ENCODE assay signal across 12 cellular contexts in genomic region chr3:121152573-121152972, GRCh38.
DNase-seq lines count a peak whose midpoint lies in the region; ATAC-seq, FAIRE-seq and TF ChIP-seq lines count a peak whose summit lies in the region.
"Had no signal": no experiment of that assay in that cellular context is flagged by ENCODE, and none has a peak within 500 bp of the region (broad histone marks: within the 10 kb centered on the region; RNA-seq: fewer than 3 reads in every experiment).

No MANE protein-coding gene starts in this region.

- CTCF ChIA-PET in OCI-LY7 (lab: Charles Lee; ENCODE audit: unreplicated experiment), result no interaction called here
- CTCF ChIA-PET in CD8-positive, alpha-beta T cell (lab: Charles Lee), result no interaction called here

- TF ChIP-seq CTCF in GM12865 (IDR thresholded peaks at IDR 0.05; ENCODE audit: insufficient read depth, low read depth, low read length, missing control alignments), result no peak
- peak; percentile 57 for TF ChIP-seq CTCF in OCI-LY7 (conservative IDR thresholded peaks at IDR 0.05; ENCODE audit: low read length)
- peak; percentile 34 for TF ChIP-seq CTCF in epithelial cell of esophagus (IDR thresholded peaks at IDR 0.05; ENCODE audit: insufficient read depth, low read depth, low read length, missing control alignments)
- TF ChIP-seq CTCF in CD8-positive, alpha-beta T cell (IDR thresholded peaks at IDR 0.05), result no peak

- H3K27me3 ChIP-seq in CD8-positive, alpha-beta T cell (ENCODE audit: insufficient read depth, low read length), result no peaks in the 10 kb centered on the region

- no peak overlapping the region for H2AFZ ChIP-seq in OCI-LY7 (ENCODE audit: low read length)

- no peak overlapping the region for H3K27ac Mint-ChIP-seq in CD8-positive, alpha-beta T cell

- no peaks in the 10 kb centered on the region for H4K20me1 ChIP-seq in OCI-LY7 (ENCODE audit: insufficient read depth, low read length)

- H3K4me3 Mint-ChIP-seq in CD8-positive, alpha-beta T cell, result no peak overlapping the region

- DNase-seq in GM12865 (ENCODE audit: low read depth), result peak; percentile 1
- DNase-seq in OCI-LY7 (ENCODE audit: low spot score), result peak; percentile 10
- DNase-seq in epithelial cell of esophagus (ENCODE audit: low read depth), result peak; percentile 25
- no peak for DNase-seq in CD8-positive, alpha-beta T cell
- no peak for DNase-seq in DMS79 treated with DMSO at 0.1 percent for 48 hours (lab: John Stamatoyannopoulos, UW)
- no peak for DNase-seq in stimulated activated CD4-positive, alpha-beta T cell treated with anti-CD3 and anti-CD28 coated beads, Interleukin-4, amount 100 ng/mL, for 1 hour
- no peak for DNase-seq in posterior vena cava (ENCODE audit: low spot score)
- DNase-seq: head of caudate nucleus; midbrain; MV-4-11; stimulated activated naive CD4-positive, alpha-beta T cell treated with Interleukin-2 at 50 U/mL for 16 hours had no signal

- no peak overlapping the region for H3K4me2 ChIP-seq in OCI-LY7 (ENCODE audit: low read length)

- no TSS peak for BruUV-seq in OCI-LY7 (replicated peaks; lab: Mats Ljungman, UMichigan)

- intact Hi-C loops in OCI-LY7 (cut with micrococcal nuclease; ENCODE audit: unreplicated experiment) (no loop called here), posterior vena cava (cut with DNase I) (no loop called here)
- intact Hi-C loops in CD8-positive, alpha-beta T cell (cut with DNase I, micrococcal nuclease), result no loop called here

- no peaks in the 10 kb centered on the region for H3K36me3 Mint-ChIP-seq in CD8-positive, alpha-beta T cell

- POLR2A ChIA-PET in OCI-LY7 (lab: Charles Lee), result no interaction called here
- POLR2A ChIA-PET in CD8-positive, alpha-beta T cell (lab: Charles Lee), result no interaction called here

- H3K79me2 ChIP-seq in OCI-LY7 (ENCODE audit: insufficient read depth, low read depth, low read length), result no peaks in the 10 kb centered on the region

- H3K9me3 Mint-ChIP-seq in CD8-positive, alpha-beta T cell, result peaks cover 8% of the 10 kb centered on the region

- FAIRE-seq in A204.1 (lab: Jason Lieb, UNC), result peak; percentile 9

- H3K4me3 ChIP-seq in GM12865 (ENCODE audit: low read depth, low read length) (no peak overlapping the region), OCI-LY7 (ENCODE audit: low read depth, low read length, poor library complexity, severe bottlenecking) (no peak overlapping the region), epithelial cell of esophagus (ENCODE audit: low read length) (no peak overlapping the region)
- H3K4me3 ChIP-seq in CD8-positive, alpha-beta T cell (ENCODE audit: low read depth, low read length), result no peak overlapping the region

- H3K9me2 ChIP-seq in OCI-LY7 (ENCODE audit: insufficient read depth, low read length), result no peaks in the 10 kb centered on the region

- H3K36me3 ChIP-seq in OCI-LY7 (ENCODE audit: insufficient read depth, low read length), result no peaks in the 10 kb centered on the region
- no peaks in the 10 kb centered on the region for H3K36me3 ChIP-seq in CD8-positive, alpha-beta T cell (ENCODE audit: insufficient read depth, low read length)

- H3K27me3 Mint-ChIP-seq in CD8-positive, alpha-beta T cell (ENCODE audit: low read depth), result no peaks in the 10 kb centered on the region

- H3K9me3 ChIP-seq in OCI-LY7 (ENCODE audit: low read length), result no peaks in the 10 kb centered on the region
- H3K9me3 ChIP-seq in CD8-positive, alpha-beta T cell (ENCODE audit: low read length), result no peaks in the 10 kb centered on the region

- no peaks in the 10 kb centered on the region for H3K4me1 ChIP-seq in OCI-LY7 (ENCODE audit: insufficient read depth, low read length, poor library complexity, severe bottlenecking)
- no peaks in the 10 kb centered on the region for H3K4me1 ChIP-seq in CD8-positive, alpha-beta T cell (ENCODE audit: insufficient read depth, low read length)

- no peak for ATAC-seq in CD8-positive, alpha-beta T cell

- no peaks in the 10 kb centered on the region for H3K4me1 Mint-ChIP-seq in CD8-positive, alpha-beta T cell (ENCODE audit: low read depth)

- H3K27ac ChIP-seq in OCI-LY7 (ENCODE audit: low read depth, low read length, poor library complexity, severe bottlenecking), result no peak overlapping the region
- H3K27ac ChIP-seq in CD8-positive, alpha-beta T cell (ENCODE audit: low read depth, low read length), result no peak overlapping the region

Comparison
In these comparisons a context has a peak if more than half of its experiments do, and no peak if none do; other contexts are left out.
1. DNase-seq: peak in GM12865 (single experiment), OCI-LY7 (single experiment) and epithelial cell of esophagus (single experiment); none in CD8-positive, alpha-beta T cell (0 of 7), DMS79 treated with DMSO at 0.1 percent for 48 hours (single experiment), stimulated activated CD4-positive, alpha-beta T cell treated with anti-CD3 and anti-CD28 coated beads, Interleukin-4, amount 100 ng/mL, for 1 hour (single experiment) and posterior vena cava (single experiment).
2. CTCF ChIP-seq: peak in OCI-LY7 (single experiment) and epithelial cell of esophagus (single experiment); none in GM12865 (single experiment) and CD8-positive, alpha-beta T cell (single experiment).